In the genomic region with DNA sequence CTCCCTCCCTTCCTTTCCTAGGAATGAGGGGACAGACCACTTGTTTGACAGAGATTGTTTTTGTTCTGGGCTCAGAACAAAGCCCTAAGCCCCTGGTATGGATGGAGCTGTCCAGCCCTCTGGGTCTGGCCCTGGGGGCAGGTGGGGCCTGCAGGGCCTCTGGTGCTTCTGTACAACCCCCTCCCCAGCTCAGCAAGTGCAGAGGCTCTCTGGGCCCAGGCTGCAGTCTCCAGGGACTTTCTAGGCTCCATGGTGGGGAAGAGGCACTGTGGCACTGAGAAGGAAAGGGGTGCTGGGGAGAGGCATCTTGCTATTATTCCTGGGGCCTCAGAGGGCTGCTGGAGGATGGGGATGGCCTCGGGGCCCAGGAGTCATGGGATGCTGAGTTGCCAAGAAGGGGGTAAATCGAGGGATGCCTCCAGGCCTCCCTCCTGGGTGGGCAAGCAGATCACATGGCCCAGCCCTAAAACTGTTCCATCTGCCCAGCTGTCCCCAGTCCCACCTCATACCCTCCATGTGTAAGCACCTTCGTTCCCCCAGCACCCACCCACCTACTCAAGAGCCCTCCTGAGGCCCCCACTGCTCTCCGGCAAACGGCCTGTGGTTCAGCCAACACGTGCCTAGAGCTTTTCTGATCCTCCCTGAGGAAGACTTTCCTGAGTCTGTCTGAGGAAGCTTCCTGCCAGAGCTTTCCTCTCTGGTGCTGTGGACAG, we compare ENCODE assay signal across 27 cellular contexts.
DNase-seq lines count a peak whose midpoint lies in the region; ATAC-seq and TF ChIP-seq lines count a peak whose summit lies in the region.
"Had no signal": no experiment of that assay in that cellular context is flagged by ENCODE, and none has a peak within 500 bp of the region (broad histone marks: within the 10 kb centered on the region; RNA-seq: fewer than 3 reads in every experiment).

No MANE protein-coding gene starts in this region.

- no peak for TF ChIP-seq CTCF in GM20000 (IDR thresholded peaks at IDR 0.05; ENCODE audit: extremely low read depth, missing control alignments)
- no peak for TF ChIP-seq CTCF in prostate gland (IDR thresholded peaks at IDR 0.05)
- no peak for TF ChIP-seq CTCF in Caco-2 (IDR thresholded peaks at IDR 0.05; ENCODE audit: insufficient read depth in 1 of 2, low read depth in 1 of 2, low read length in 1 of 2, severe bottlenecking in 1 of 2, unreplicated experiment in 1 of 2)
- no peak for TF ChIP-seq CTCF in WTC11 (IDR thresholded peaks at IDR 0.05)

- no peak for TF ChIP-seq POLR2A in prostate gland (IDR thresholded peaks at IDR 0.05)

- no peaks in the 10 kb centered on the region for H3K9me3 Mint-ChIP-seq in Caco-2 (ENCODE audit: unreplicated experiment)
- H3K9me3 Mint-ChIP-seq in WTC11 = 0 out of 2 replicates have a peak, but pooled peaks cover 3% of the 10 kb centered on the region
- H3K9me3 Mint-ChIP-seq: CD4-positive, CD25-positive, alpha-beta regulatory T cell; memory B cell had no signal

- H3K4me1 ChIP-seq in prostate gland (replicated peaks) (no peaks in the 10 kb centered on the region), Caco-2 (no peaks in the 10 kb centered on the region)
- H3K4me1 ChIP-seq: breast epithelium, tibial nerve had no signal

- no peak overlapping the region for H3K27ac ChIP-seq in prostate gland
- H3K27ac ChIP-seq: breast epithelium, ovary, tibial nerve had no signal

- H3K27me3 Mint-ChIP-seq in Caco-2 (ENCODE audit: insufficient read depth, unreplicated experiment) (peaks cover 8% of the 10 kb centered on the region), WTC11 (ENCODE audit: low read depth) (no peaks in the 10 kb centered on the region)

- intact Hi-C loops in prostate gland (cut with DNase I) = no loop called here
- intact Hi-C loops in Caco-2 (cut with micrococcal nuclease; ENCODE audit: unreplicated experiment) = no loop called here

- DNase-seq in D341Med (ENCODE audit: low spot score) (peak; percentile 18), GM20000 (ENCODE audit: low spot score) (peak; percentile 10), epidermal melanocyte (ENCODE audit: insufficient read length, low spot score) (peak; percentile 1), prostate gland (ENCODE audit: low spot score) (peak; percentile 2), Caco-2 (no peak), cerebellum (ENCODE audit: low spot score) (no peak), WTC11 (ENCODE audit: low spot score) (no peak)
- DNase-seq: activated CD4-positive, CD25-positive, alpha-beta regulatory T cell treated with anti-CD3 and anti-CD28 coated beads, Interleukin-2, amount 50 U/mL, for 72 hours; activated naive CD4-positive, alpha-beta T cell treated with anti-CD3 and anti-CD28 coated beads, Interleukin-2, amount 50 U/mL, for 16 hours; amygdala; CD4-positive, CD25-positive, alpha-beta regulatory T cell; cortex of kidney; DMS 273 treated with DMSO at 0.1 percent for 48 hours; Karpas-422; NCI-H146; NCI-H524; SIG-M5; stimulated activated CD4-positive, alpha-beta T cell treated with anti-CD3 and anti-CD28 coated beads, Interleukin-12 subunit alpha, Interleukin-12 subunit beta, amount 100 ng/mL, for 4 hours; stimulated activated CD4-positive, alpha-beta T cell treated with anti-CD3 and anti-CD28 coated beads, Interleukin-4, amount 100 ng/mL, for 4 hours; stimulated activated naive CD4-positive, alpha-beta T cell treated with Interleukin-2 at 50 U/mL for 16 hours; T-helper 1 cell had no signal

- H3K27me3 ChIP-seq in prostate gland (replicated peaks; ENCODE audit: insufficient read depth) (no peaks in the 10 kb centered on the region), Caco-2 (replicated peaks; ENCODE audit: control insufficient read depth, insufficient read depth, low read length) (no peaks in the 10 kb centered on the region)
- H3K27me3 ChIP-seq: breast epithelium, ovary, tibial nerve had no signal

- H3K4me3 Mint-ChIP-seq in Caco-2 (ENCODE audit: unreplicated experiment) (no peak overlapping the region), WTC11 (no peak overlapping the region)
- H3K4me3 Mint-ChIP-seq: CD4-positive, CD25-positive, alpha-beta regulatory T cell; memory B cell had no signal

- H3K36me3 Mint-ChIP-seq in Caco-2 (ENCODE audit: insufficient read depth, unreplicated experiment) = no peaks in the 10 kb centered on the region
- no peaks in the 10 kb centered on the region for H3K36me3 Mint-ChIP-seq in WTC11
- H3K36me3 Mint-ChIP-seq: CD4-positive, CD25-positive, alpha-beta regulatory T cell; memory B cell had no signal

- no TSS peak for BruUV-seq in Caco-2 (replicated peaks; lab: Mats Ljungman, UMichigan)

- H3K27ac Mint-ChIP-seq in Caco-2 (ENCODE audit: unreplicated experiment) (no peak overlapping the region), WTC11 (no peak overlapping the region)
- H3K27ac Mint-ChIP-seq: CD4-positive, CD25-positive, alpha-beta regulatory T cell; memory B cell had no signal

- CTCF ChIA-PET in Caco-2 (lab: Charles Lee) (no interaction called here), WTC11 (lab: Charles Lee) (interaction anchor here (1.2 kb wide), 1 partner anchor 33 kb away, joined by 4 read pairs; no protein-coding TSS in a partner anchor)

- H3K9me3 ChIP-seq in prostate gland (no peaks in the 10 kb centered on the region), Caco-2 (no peaks in the 10 kb centered on the region)
- H3K9me3 ChIP-seq: breast epithelium, ovary, tibial nerve had no signal

- no peaks in the 10 kb centered on the region for H3K4me1 Mint-ChIP-seq in Caco-2 (ENCODE audit: low read depth, unreplicated experiment)
- no peaks in the 10 kb centered on the region for H3K4me1 Mint-ChIP-seq in WTC11
- H3K4me1 Mint-ChIP-seq: CD4-positive, CD25-positive, alpha-beta regulatory T cell; memory B cell had no signal

- 64% methylated on average over 4 of the region's 6 CpGs for WGBS in prostate gland

- H3K36me3 ChIP-seq in prostate gland (no peaks in the 10 kb centered on the region), Caco-2 (ENCODE audit: control insufficient read depth, insufficient read depth, low read length) (no peaks in the 10 kb centered on the region)
- H3K36me3 ChIP-seq: breast epithelium, ovary, tibial nerve had no signal

- no peak for ATAC-seq in HG02970 (IDR thresholded peaks at IDR 0.05; ENCODE audit: low FRiP score, unreplicated experiment)
- no peak for ATAC-seq in WTC11
- ATAC-seq: right cardiac atrium had no signal

- POLR2A ChIA-PET in Caco-2 (lab: Charles Lee) = no interaction called here
- POLR2A ChIA-PET in WTC11 (lab: Charles Lee) = no interaction called here

- H3K4me3 ChIP-seq in prostate gland (no peak overlapping the region), Caco-2 (ENCODE audit: low read depth, low read length) (no peak overlapping the region)
- H3K4me3 ChIP-seq: breast epithelium, ovary, tibial nerve had no signal

TF ChIP-seq in WTC11, 78 proteins besides CTCF, POLR2A, EP300 and RAD21 (continues in another document):
- TF ChIP-seq OVOL2 (CRISPR knock-in tag; IDR thresholded peaks at IDR 0.05; ENCODE audit: borderline replicate concordance) (no peak), ZNF219 (CRISPR knock-in tag; IDR thresholded peaks at IDR 0.05; ENCODE audit: borderline replicate concordance) (no peak), ZNF396 (CRISPR knock-in tag; IDR thresholded peaks at IDR 0.05; ENCODE audit: borderline replicate concordance) (no peak), GABPB1 (CRISPR knock-in tag; IDR thresholded peaks at IDR 0.05) (no peak), ATF1 (CRISPR knock-in tag; IDR thresholded peaks at IDR 0.05) (no peak), ZNF263 (CRISPR knock-in tag; IDR thresholded peaks at IDR 0.05; ENCODE audit: low read depth) (no peak)
- TF ChIP-seq, protein P1, sequence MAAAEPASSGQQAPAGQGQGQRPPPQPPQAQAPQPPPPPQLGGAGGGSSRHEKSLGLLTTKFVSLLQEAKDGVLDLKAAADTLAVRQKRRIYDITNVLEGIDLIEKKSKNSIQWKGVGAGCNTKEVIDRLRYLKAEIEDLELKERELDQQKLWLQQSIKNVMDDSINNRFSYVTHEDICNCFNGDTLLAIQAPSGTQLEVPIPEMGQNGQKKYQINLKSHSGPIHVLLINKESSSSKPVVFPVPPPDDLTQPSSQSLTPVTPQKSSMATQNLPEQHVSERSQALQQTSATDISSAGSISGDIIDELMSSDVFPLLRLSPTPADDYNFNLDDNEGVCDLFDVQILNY (CRISPR knock-in tag; IDR thresholded peaks at IDR 0.05) = no peak
- TF ChIP-seq, protein P2, sequence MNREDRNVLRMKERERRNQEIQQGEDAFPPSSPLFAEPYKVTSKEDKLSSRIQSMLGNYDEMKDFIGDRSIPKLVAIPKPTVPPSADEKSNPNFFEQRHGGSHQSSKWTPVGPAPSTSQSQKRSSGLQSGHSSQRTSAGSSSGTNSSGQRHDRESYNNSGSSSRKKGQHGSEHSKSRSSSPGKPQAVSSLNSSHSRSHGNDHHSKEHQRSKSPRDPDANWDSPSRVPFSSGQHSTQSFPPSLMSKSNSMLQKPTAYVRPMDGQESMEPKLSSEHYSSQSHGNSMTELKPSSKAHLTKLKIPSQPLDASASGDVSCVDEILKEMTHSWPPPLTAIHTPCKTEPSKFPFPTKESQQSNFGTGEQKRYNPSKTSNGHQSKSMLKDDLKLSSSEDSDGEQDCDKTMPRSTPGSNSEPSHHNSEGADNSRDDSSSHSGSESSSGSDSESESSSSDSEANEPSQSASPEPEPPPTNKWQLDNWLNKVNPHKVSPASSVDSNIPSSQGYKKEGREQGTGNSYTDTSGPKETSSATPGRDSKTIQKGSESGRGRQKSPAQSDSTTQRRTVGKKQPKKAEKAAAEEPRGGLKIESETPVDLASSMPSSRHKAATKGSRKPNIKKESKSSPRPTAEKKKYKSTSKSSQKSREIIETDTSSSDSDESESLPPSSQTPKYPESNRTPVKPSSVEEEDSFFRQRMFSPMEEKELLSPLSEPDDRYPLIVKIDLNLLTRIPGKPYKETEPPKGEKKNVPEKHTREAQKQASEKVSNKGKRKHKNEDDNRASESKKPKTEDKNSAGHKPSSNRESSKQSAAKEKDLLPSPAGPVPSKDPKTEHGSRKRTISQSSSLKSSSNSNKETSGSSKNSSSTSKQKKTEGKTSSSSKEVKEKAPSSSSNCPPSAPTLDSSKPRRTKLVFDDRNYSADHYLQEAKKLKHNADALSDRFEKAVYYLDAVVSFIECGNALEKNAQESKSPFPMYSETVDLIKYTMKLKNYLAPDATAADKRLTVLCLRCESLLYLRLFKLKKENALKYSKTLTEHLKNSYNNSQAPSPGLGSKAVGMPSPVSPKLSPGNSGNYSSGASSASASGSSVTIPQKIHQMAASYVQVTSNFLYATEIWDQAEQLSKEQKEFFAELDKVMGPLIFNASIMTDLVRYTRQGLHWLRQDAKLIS (CRISPR knock-in tag; IDR thresholded peaks at IDR 0.05; ENCODE audit: borderline replicate concordance) = no peak
- TF ChIP-seq, protein P3, sequence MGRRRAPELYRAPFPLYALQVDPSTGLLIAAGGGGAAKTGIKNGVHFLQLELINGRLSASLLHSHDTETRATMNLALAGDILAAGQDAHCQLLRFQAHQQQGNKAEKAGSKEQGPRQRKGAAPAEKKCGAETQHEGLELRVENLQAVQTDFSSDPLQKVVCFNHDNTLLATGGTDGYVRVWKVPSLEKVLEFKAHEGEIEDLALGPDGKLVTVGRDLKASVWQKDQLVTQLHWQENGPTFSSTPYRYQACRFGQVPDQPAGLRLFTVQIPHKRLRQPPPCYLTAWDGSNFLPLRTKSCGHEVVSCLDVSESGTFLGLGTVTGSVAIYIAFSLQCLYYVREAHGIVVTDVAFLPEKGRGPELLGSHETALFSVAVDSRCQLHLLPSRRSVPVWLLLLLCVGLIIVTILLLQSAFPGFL (CRISPR knock-in tag; IDR thresholded peaks at IDR 0.05; ENCODE audit: borderline replicate concordance) = no peak

Comparison
In these comparisons a context has a peak if more than half of its experiments do, and no peak if none do; other contexts are left out.
1. DNase-seq: peak in D341Med (single experiment), GM20000 (single experiment), epidermal melanocyte (single experiment) and prostate gland (single experiment); none in Caco-2 (0 of 2), cerebellum (single experiment) and WTC11 (single experiment).